25 cellular contexts compared by ENCODE assay signal in the genomic region with DNA sequence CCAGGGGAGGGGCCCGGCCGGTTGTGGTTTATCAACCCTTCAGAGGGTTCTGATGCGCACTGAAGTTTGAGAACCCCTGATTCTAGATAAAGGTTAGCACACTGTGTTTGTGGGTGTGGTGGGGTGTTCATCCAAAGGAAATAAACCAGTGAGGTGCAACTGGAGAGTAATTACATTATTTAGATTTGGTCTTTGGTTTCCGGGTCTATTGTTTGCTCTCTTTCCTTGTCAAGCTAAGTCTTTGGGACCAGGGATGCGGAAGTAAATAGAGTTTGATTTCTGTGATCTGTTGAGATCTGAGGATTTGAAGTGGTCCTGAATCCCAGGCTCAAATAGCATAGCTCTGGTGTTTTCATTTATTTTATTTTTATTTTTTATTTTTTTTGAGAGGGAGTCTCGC. TPM values are rescaled to one million over a fixed set of nuclear protein-coding genes. Genes with fewer than 3 reads are reported as not detected.
A peak's percentile ranks its signal among the peaks of the same experiment; 100 is the strongest.
DNase-seq lines count a peak whose midpoint lies in the region; ATAC-seq, FAIRE-seq and TF ChIP-seq lines count a peak whose summit lies in the region.
"Had no signal": no experiment of that assay in that cellular context is flagged by ENCODE, and none has a peak within 500 bp of the region (broad histone marks: within the 10 kb centered on the region; RNA-seq: fewer than 3 reads in every experiment).

No MANE protein-coding gene starts in this region.

- peaks cover 8% of the 10 kb centered on the region for H3F3A ChIP-seq in SK-N-SH (replicated peaks; ENCODE audit: insufficient read depth)

- POLR2A ChIA-PET in SK-N-SH (lab: Yijun Ruan, JAX), result interaction anchor here (3.3 kb wide), 1 partner anchor 50 kb away, joined by 9 read pairs; the partner anchor contains the start of gene CLMP

- no peaks in the 10 kb centered on the region for H4K20me1 ChIP-seq in SK-N-SH (ENCODE audit: insufficient read depth)

- TF ChIP-seq CTCF in SK-N-SH (IDR thresholded peaks at IDR 0.05), result no peak
- TF ChIP-seq CTCF in mucosa of descending colon (IDR thresholded peaks at IDR 0.05), result no peak

- H3K9ac ChIP-seq in SK-N-SH, result no peak overlapping the region
- no peak overlapping the region for H3K9ac ChIP-seq in trophoblast cell (ENCODE audit: low read length)

- DNase-seq in SK-N-SH (no peak), GM12892 (ENCODE audit: insufficient read length) (no peak), mucosa of descending colon (no peak), trophoblast cell (no peak), H7 (no peak), GOT3 (lab: John Stamatoyannopoulos, UW) (no peak), hypothalamus (lab: John Stamatoyannopoulos, UW) (no peak)
- DNase-seq: AML-193; CD4-positive, alpha-beta T cell; CD8-positive, alpha-beta memory T cell; COR-L47; DMS 273 treated with DMSO at 0.1 percent for 48 hours; DMS153; DMS53; DMS79; DND-41; EL; GDM1 had no signal

- H3K23ac ChIP-seq in trophoblast cell (ENCODE audit: low read length), result no peak overlapping the region

- H3K4ac ChIP-seq in trophoblast cell (ENCODE audit: low read depth, low read length), result no peak overlapping the region

- H3K18ac ChIP-seq in trophoblast cell (ENCODE audit: low read length), result no peak overlapping the region

- no peaks in the 10 kb centered on the region for H3K9me2 ChIP-seq in SK-N-SH

- no peak for TF ChIP-seq RAD21 in SK-N-SH (IDR thresholded peaks at IDR 0.05; ENCODE audit: low read length)

- H4K12ac ChIP-seq in trophoblast cell (ENCODE audit: low read depth, low read length), result no peak overlapping the region

- CTCF ChIA-PET in SK-N-SH (lab: Yijun Ruan, JAX), result interaction anchor here (0.9 to 19.9 kb wide), 8 partner anchors 9 to 234 kb away, joined by 3 to 437 read pairs (median 22); partner anchors contain the start of gene CLMP

- H3K9me3 ChIP-seq in SK-N-SH (no peaks in the 10 kb centered on the region), mucosa of descending colon (no peaks in the 10 kb centered on the region), trophoblast cell (ENCODE audit: insufficient read depth, low read depth, low read length) (no peaks in the 10 kb centered on the region)
- H3K9me3 ChIP-seq: A549 had no signal

- FAIRE-seq in GM12892 (lab: Jason Lieb, UNC), result peak; percentile 40
- FAIRE-seq: A549, GM12878, GM19239 had no signal

- H3K79me2 ChIP-seq in SK-N-SH (ENCODE audit: insufficient read depth) (no peaks in the 10 kb centered on the region), trophoblast cell (ENCODE audit: control insufficient read depth, insufficient read depth, low read length, poor library complexity) (no peaks in the 10 kb centered on the region)

- H2BK5ac ChIP-seq in trophoblast cell (ENCODE audit: low read depth, low read length, poor library complexity), result no peak overlapping the region

- no peak for TF ChIP-seq POLR2A in GM12892 (IDR thresholded peaks at IDR 0.05; ENCODE audit: low read depth, low read length)

- H3K27me3 ChIP-seq in SK-N-SH (ENCODE audit: insufficient read depth) (no peaks in the 10 kb centered on the region), trophoblast cell (ENCODE audit: insufficient read depth, low read length) (no peaks in the 10 kb centered on the region), H7 (ENCODE audit: control insufficient read depth, insufficient read depth, low read length) (no peaks in the 10 kb centered on the region)

- no peak overlapping the region for H4K91ac ChIP-seq in trophoblast cell (ENCODE audit: low read depth, low read length)

- H3K4me1 ChIP-seq in SK-N-SH (ENCODE audit: control insufficient read depth in 1 of 2, insufficient read depth in 2 of 2, low read depth in 1 of 2, low read length in 1 of 2) (peaks cover 7 to 19% of the 10 kb centered on the region in 2 experiments; a peak in 2 of 4 replicates), mucosa of descending colon (ENCODE audit: low read depth) (no peaks in the 10 kb centered on the region), trophoblast cell (ENCODE audit: control insufficient read depth in 1 of 2, insufficient read depth in 2 of 2, low read length in 2 of 2) (peaks cover 2 to 3% of the 10 kb centered on the region in 2 experiments)

- no peak overlapping the region for H2BK120ac ChIP-seq in trophoblast cell (ENCODE audit: insufficient read depth, low read length, poor library complexity)

- H3K4me3 ChIP-seq in SK-N-SH (ENCODE audit: low read depth in 2 of 2, low read length in 1 of 2) (no peak overlapping the region), mucosa of descending colon (no peak overlapping the region), trophoblast cell (ENCODE audit: low read depth, low read length) (no peak overlapping the region), H7 (ENCODE audit: insufficient read depth, low read depth, low read length) (no peak overlapping the region)
- H3K4me3 ChIP-seq: A549, GM12878 had no signal

- TF ChIP-seq EP300 in SK-N-SH (IDR thresholded peaks at IDR 0.05; ENCODE audit: borderline replicate concordance in 1 of 2, low read depth in 1 of 2, low read length in 1 of 2), result no peak

- peak overlapping the region; percentile 34 for H2BK12ac ChIP-seq in trophoblast cell (ENCODE audit: low read length)

- H2AFZ ChIP-seq in SK-N-SH (ENCODE audit: low read depth), result 0 out of 2 replicates have a peak overlapping the region, but pooled peaks have one; percentile 47
- no peak overlapping the region for H2AFZ ChIP-seq in trophoblast cell (ENCODE audit: insufficient read depth, low read length, poor library complexity)

- ATAC-seq in SK-N-SH treated with all-trans-retinoic acid at 6 μM for 48 hours (no peak), mucosa of descending colon (peak; percentile 60)
- ATAC-seq: A549, GM12878 had no signal

- H4K8ac ChIP-seq in trophoblast cell (ENCODE audit: low read depth, low read length), result no peak overlapping the region

- intact Hi-C loops in mucosa of descending colon (cut with DNase I, micrococcal nuclease), result no loop called here

- H3K27ac ChIP-seq in SK-N-SH (ENCODE audit: low read depth in 2 of 2, low read length in 1 of 2) (no peak overlapping the region), trophoblast cell (ENCODE audit: low read depth, low read length) (no peak overlapping the region)
- H3K27ac ChIP-seq: 22Rv1, C4-2B had no signal

- H2AK5ac ChIP-seq in trophoblast cell (ENCODE audit: low read length), result no peak overlapping the region

- H3K4me2 ChIP-seq in SK-N-SH (no peak overlapping the region), trophoblast cell (ENCODE audit: low read length) (no peak overlapping the region)
- H3K4me2 ChIP-seq: A549 had no signal

- 94% methylated on average over 6 of the region's 6 CpGs for WGBS in SK-N-SH (ENCODE audit: low lambda C conversion rate)
- no CpG with 5 or more reads among the region's 6 CpGs for WGBS in trophoblast cell (ENCODE audit: extremely low coverage, insufficient coverage, insufficient read length)

- H3K14ac ChIP-seq in trophoblast cell (ENCODE audit: low read length), result no peak overlapping the region

- H3K79me1 ChIP-seq in trophoblast cell (ENCODE audit: low read length), result peaks cover 2% of the 10 kb centered on the region

- H3K36me3 ChIP-seq in SK-N-SH (replicated peaks in 1 of 2; ENCODE audit: control insufficient read depth in 1 of 2, insufficient read depth in 2 of 2, low read length in 1 of 2), result no peaks in the 10 kb centered on the region
- no peaks in the 10 kb centered on the region for H3K36me3 ChIP-seq in mucosa of descending colon (ENCODE audit: low read depth)
- H3K36me3 ChIP-seq in trophoblast cell (ENCODE audit: control insufficient read depth in 1 of 2, insufficient read depth in 2 of 2, low read length in 2 of 2), result no peaks in the 10 kb centered on the region
- no peaks in the 10 kb centered on the region for H3K36me3 ChIP-seq in H7 (replicated peaks; ENCODE audit: control insufficient read depth, insufficient read depth, low read length)

TF ChIP-seq in SK-N-SH, 30 proteins besides CTCF, POLR2A, EP300 and RAD21 (continues in another document):
- TF ChIP-seq USF1 (IDR thresholded peaks at IDR 0.05; ENCODE audit: borderline replicate concordance, low read depth) (no peak), PBX3 (IDR thresholded peaks at IDR 0.05) (no peak)

TF ChIP-seq in SK-N-SH treated with all-trans-retinoic acid at 6 μM for 48 hours, 23 proteins besides CTCF, POLR2A, EP300 and RAD21 (continues in another document):
- TF ChIP-seq, protein P1, sequence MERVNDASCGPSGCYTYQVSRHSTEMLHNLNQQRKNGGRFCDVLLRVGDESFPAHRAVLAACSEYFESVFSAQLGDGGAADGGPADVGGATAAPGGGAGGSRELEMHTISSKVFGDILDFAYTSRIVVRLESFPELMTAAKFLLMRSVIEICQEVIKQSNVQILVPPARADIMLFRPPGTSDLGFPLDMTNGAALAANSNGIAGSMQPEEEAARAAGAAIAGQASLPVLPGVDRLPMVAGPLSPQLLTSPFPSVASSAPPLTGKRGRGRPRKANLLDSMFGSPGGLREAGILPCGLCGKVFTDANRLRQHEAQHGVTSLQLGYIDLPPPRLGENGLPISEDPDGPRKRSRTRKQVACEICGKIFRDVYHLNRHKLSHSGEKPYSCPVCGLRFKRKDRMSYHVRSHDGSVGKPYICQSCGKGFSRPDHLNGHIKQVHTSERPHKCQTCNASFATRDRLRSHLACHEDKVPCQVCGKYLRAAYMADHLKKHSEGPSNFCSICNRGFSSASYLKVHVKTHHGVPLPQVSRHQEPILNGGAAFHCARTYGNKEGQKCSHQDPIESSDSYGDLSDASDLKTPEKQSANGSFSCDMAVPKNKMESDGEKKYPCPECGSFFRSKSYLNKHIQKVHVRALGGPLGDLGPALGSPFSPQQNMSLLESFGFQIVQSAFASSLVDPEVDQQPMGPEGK (CRISPR knock-in tag; IDR thresholded peaks at IDR 0.05; ENCODE audit: borderline replicate concordance), result no peak
- TF ChIP-seq BACH2 (CRISPR knock-in tag; IDR thresholded peaks at IDR 0.05; ENCODE audit: borderline replicate concordance) (no peak), ZFP30 (CRISPR knock-in tag; IDR thresholded peaks at IDR 0.05) (no peak), ZFP3 (CRISPR knock-in tag; IDR thresholded peaks at IDR 0.05) (no peak)

RNA-seq across cellular contexts. Expression of gene CLMP, which starts 50.5 kb away (rescaled TPM):
- 61.9 and 85.1 TPM in 2 replicates for polyA plus RNA-seq in SK-N-SH (2012; rRNA removed)
- polyA plus RNA-seq in SK-N-SH (2012; cell fraction: cytosol; rRNA removed), result 62.2 and 80.3 TPM in 2 replicates
- 63.2 and 66.2 TPM in 2 replicates for polyA plus RNA-seq in SK-N-SH (2012; cell fraction: nucleus; rRNA removed)
- polyA plus RNA-seq in GM12892 (2012; ENCODE audit: missing spikeins), result 0.34 TPM
- 10 to 100 TPM in 2 of 3 donors, 1 to 10 TPM in 1; 4.7 to 84.9 (median 11.0) TPM for total RNA-seq in mucosa of descending colon
- 52.0 and 56.1 TPM in 2 replicates for polyA plus RNA-seq in trophoblast cell (2013)
- total RNA-seq in H7 (2014; rRNA removed; shearing (Covaris generic)), result 17.6 and 24.3 TPM in 2 replicates
- total RNA-seq: B cell had no signal
